In the genomic region with DNA sequence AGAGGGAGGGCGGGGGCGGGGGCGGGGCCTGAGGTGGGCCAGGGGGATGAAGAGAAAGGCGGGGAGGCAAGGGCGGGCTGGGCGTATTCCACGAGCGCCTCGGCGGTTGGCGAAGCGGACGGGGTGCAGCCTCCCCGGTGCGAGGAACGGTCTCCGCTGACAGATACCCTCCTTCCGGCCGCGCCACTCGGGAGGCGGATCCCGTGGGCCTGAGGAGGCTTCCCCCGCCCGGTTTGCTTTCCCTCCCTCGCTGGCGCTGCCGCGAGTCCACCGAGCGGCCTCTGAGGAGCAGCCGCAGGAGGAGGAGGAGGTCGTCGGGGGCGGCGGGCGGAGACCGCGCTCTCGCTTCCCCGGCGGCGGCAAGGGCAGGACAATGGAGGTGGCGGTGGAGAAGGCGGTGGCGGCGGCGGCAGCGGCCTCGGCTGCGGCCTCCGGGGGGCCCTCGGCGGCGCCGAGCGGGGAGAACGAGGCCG, we compare ENCODE assay signal across 8 cellular contexts. TPM values are rescaled to one million over a fixed set of nuclear protein-coding genes. Genes with fewer than 3 reads are reported as not detected.
A peak's percentile ranks its signal among the peaks of the same experiment; 100 is the strongest.
DNase-seq lines count a peak whose midpoint lies in the region; ATAC-seq, FAIRE-seq and TF ChIP-seq lines count a peak whose summit lies in the region.

A gene (plus strand): TSS at position 84 of the 473 bp plus-strand sequence. CDS start 290 bp downstream, at position 374.

- H3K4me3 ChIP-seq in KMS-11 (IDR thresholded peaks at IDR 0.05; ENCODE audit: insufficient read depth, low read depth, low read length) (no peak within 1 kb of the TSS), foreskin fibroblast (ENCODE audit: low read depth in 1 of 2, low read length in 2 of 2) (peak within 1 kb of the TSS; percentile 72 to 90), pancreas (peak within 1 kb of the TSS; percentile 71 to 97 (median 84))

- H3K27ac ChIP-seq in KMS-11: peak within 1 kb of the TSS; percentile 90
- peak within 1 kb of the TSS; percentile 93 to 97 (median 96) for H3K27ac ChIP-seq in pancreas

- H2AFZ ChIP-seq in KMS-11 (ENCODE audit: low read depth): peak within 1 kb of the TSS; percentile 74

- no peaks in the 10 kb centered on the region for H3K9me3 ChIP-seq in pancreas

- H3K4me2 ChIP-seq in KMS-11: peak within 1 kb of the TSS; percentile 100

- peak within 1 kb of the TSS; percentile 91 for H3K4me3 Mint-ChIP-seq in activated CD4-positive, alpha-beta memory T cell treated with anti-CD3 and anti-CD28 coated beads, Interleukin-2, amount 10 ng/mL, durations not matched to agents 7 days and 5 days

- POLR2A ChIA-PET in activated CD4-positive, alpha-beta memory T cell treated with anti-CD3 and anti-CD28 coated beads, Interleukin-2, amount 10 ng/mL, durations not matched to agents 7 days and 5 days (lab: Charles Lee): interaction anchor here (0.6 to 1.6 kb wide), 4 partner anchors 18 to 426 kb away, joined by 3 to 6 read pairs (median 3); no protein-coding TSS in a partner anchor

- peaks cover 2% of the 10 kb centered on the region for H3K27me3 Mint-ChIP-seq in activated CD4-positive, alpha-beta memory T cell treated with anti-CD3 and anti-CD28 coated beads, Interleukin-2, amount 10 ng/mL, durations not matched to agents 7 days and 5 days

- peaks cover 38% of the 10 kb centered on the region for H3K4me1 Mint-ChIP-seq in activated CD4-positive, alpha-beta memory T cell treated with anti-CD3 and anti-CD28 coated beads, Interleukin-2, amount 10 ng/mL, durations not matched to agents 7 days and 5 days

- intact Hi-C loops in pancreas (cut with DNase I): no loop called here

- DNase-seq in NCI-H1105 treated with DMSO at 0.1 percent for 48 hours (lab: John Stamatoyannopoulos, UW) (peak; percentile 99), NCI-H1105 (lab: John Stamatoyannopoulos, UW) (no peak), GOT3 (lab: John Stamatoyannopoulos, UW) (peak; percentile 90), foreskin fibroblast (no peak), pancreas (peak in 4 of 6 donors; percentile 94 to 98 (median 97))
- DNase-seq in activated CD4-positive, alpha-beta memory T cell treated with anti-CD3 and anti-CD28 coated beads, Interleukin-2, amount 10 ng/mL, durations not matched to agents 7 days and 5 days: no peak
- DNase-seq in central memory CD4-positive, alpha-beta T cell: no peak

- no peak for FAIRE-seq in pancreas (lab: Jason Lieb, UNC)

- H3K36me3 ChIP-seq in KMS-11 (ENCODE audit: insufficient read depth) (no peaks in the 10 kb centered on the region), pancreas (no peaks in the 10 kb centered on the region)

- peaks cover 3% of the 10 kb centered on the region; the same call in 1 of the 2 replicates for H4K20me1 ChIP-seq in KMS-11 (ENCODE audit: insufficient read depth)

- peak in 2 of 4 donors; percentile 87 to 88 for ATAC-seq in pancreas

- H3K9ac ChIP-seq in KMS-11: peak within 1 kb of the TSS; percentile 84

- peaks cover 18% of the 10 kb centered on the region for H3K36me3 Mint-ChIP-seq in activated CD4-positive, alpha-beta memory T cell treated with anti-CD3 and anti-CD28 coated beads, Interleukin-2, amount 10 ng/mL, durations not matched to agents 7 days and 5 days (ENCODE audit: low read depth)

- no peaks in the 10 kb centered on the region for H3K27me3 ChIP-seq in KMS-11 (ENCODE audit: insufficient read depth, low read depth)
- H3K27me3 ChIP-seq in pancreas: no peaks in the 10 kb centered on the region

- peaks cover 19% of the 10 kb centered on the region for H3K4me1 ChIP-seq in KMS-11 (ENCODE audit: low read depth, poor library complexity, severe bottlenecking)
- H3K4me1 ChIP-seq in pancreas: peaks cover 0 to 12% (median 8%) of the 10 kb centered on the region in 3 donors

- no peak for TF ChIP-seq CTCF in KMS-11 (conservative IDR thresholded peaks at IDR 0.05; ENCODE audit: low read depth, low read length)
- TF ChIP-seq CTCF in foreskin fibroblast (IDR thresholded peaks at IDR 0.05; ENCODE audit: low read depth, low read length): no peak
- no peak for TF ChIP-seq CTCF in pancreas (IDR thresholded peaks at IDR 0.05)

- peak within 1 kb of the TSS; percentile 94 for H3K27ac Mint-ChIP-seq in activated CD4-positive, alpha-beta memory T cell treated with anti-CD3 and anti-CD28 coated beads, Interleukin-2, amount 10 ng/mL, durations not matched to agents 7 days and 5 days

- CTCF ChIA-PET in activated CD4-positive, alpha-beta memory T cell treated with anti-CD3 and anti-CD28 coated beads, Interleukin-2, amount 10 ng/mL, durations not matched to agents 7 days and 5 days (lab: Charles Lee): interaction anchor here (0.7 to 1.7 kb wide), 5 partner anchors 24 to 406 kb away, joined by 3 to 7 read pairs (median 3); no protein-coding TSS in a partner anchor

- no peaks in the 10 kb centered on the region for H3K9me3 Mint-ChIP-seq in activated CD4-positive, alpha-beta memory T cell treated with anti-CD3 and anti-CD28 coated beads, Interleukin-2, amount 10 ng/mL, durations not matched to agents 7 days and 5 days

- 0% methylated on average over 29 to 59 of the region's 59 CpGs for WGBS in pancreas, 2 donors

- H3K79me2 ChIP-seq in KMS-11 (ENCODE audit: insufficient read depth, low read depth): peaks cover 42% of the 10 kb centered on the region

RNA-seq across cellular contexts. Expression of the gene that starts here (rescaled TPM):
- 10 to 100 TPM; 17.8 to 19.6 TPM for total RNA-seq in activated CD4-positive, alpha-beta memory T cell treated with anti-CD3 and anti-CD28 coated beads, Interleukin-2, amount 10 ng/mL, durations not matched to agents 7 days and 5 days
- total RNA-seq in pancreas: 10 to 100 TPM; 10.6 to 19.2 (median 13.4) TPM
- 1 to 10 TPM; 4.4 to 5.4 TPM for polyA plus RNA-seq in pancreas

Comparison
In these comparisons a context has a peak if more than half of its experiments do, and no peak if none do; other contexts are left out.
1. DNase-seq: peak in NCI-H1105 treated with DMSO at 0.1 percent for 48 hours (single experiment), GOT3 (single experiment) and pancreas (4 of 6); none in NCI-H1105 (single experiment), activated CD4-positive, alpha-beta memory T cell treated with anti-CD3 and anti-CD28 coated beads, Interleukin-2, amount 10 ng/mL, durations not matched to agents 7 days and 5 days (single experiment), foreskin fibroblast (0 of 2) and central memory CD4-positive, alpha-beta T cell (single experiment).